2 cellular contexts compared by ENCODE assay signal in genomic region chr18:36066731-36067117, GRCh38.
TF ChIP-seq lines count a peak whose summit lies in the region.

No MANE protein-coding gene starts in this region.

TF ChIP-seq in HCT116, 20 proteins besides CTCF, POLR2A, EP300 and RAD21 (continued from another document):
- TF ChIP-seq CBX3 (IDR thresholded peaks at IDR 0.05; ENCODE audit: low read depth), result no peak
- no peak for TF ChIP-seq POLR2AphosphoS5 (IDR thresholded peaks at IDR 0.05; ENCODE audit: low read depth, low read length)
- no peak for TF ChIP-seq TCF7L2 (IDR thresholded peaks at IDR 0.05; ENCODE audit: borderline replicate concordance, extremely low read depth, insufficient read depth, insufficient read length)
- TF ChIP-seq EZH2phosphoT487 (IDR thresholded peaks at IDR 0.05; ENCODE audit: borderline replicate concordance), result no peak
TF ChIP-seq in HCT116: peak in this region for 0.

TF ChIP-seq in neural cell, 6 proteins besides CTCF, POLR2A, EP300 and RAD21 (continued from another document):
- TF ChIP-seq REST (IDR thresholded peaks at IDR 0.05; ENCODE audit: borderline replicate concordance) (no peak), MXI1 (conservative IDR thresholded peaks at IDR 0.05; ENCODE audit: poor library complexity, severe bottlenecking) (no peak), SMC3 (conservative IDR thresholded peaks at IDR 0.05; ENCODE audit: poor library complexity) (no peak), TAF1 (IDR thresholded peaks at IDR 0.05; ENCODE audit: low read depth) (no peak), EZH2 (IDR thresholded peaks at IDR 0.05; ENCODE audit: borderline replicate concordance, insufficient read depth, low read length, poor library complexity, severe bottlenecking) (no peak)
